ENCODE assay signal across 15 cellular contexts in the genomic region with DNA sequence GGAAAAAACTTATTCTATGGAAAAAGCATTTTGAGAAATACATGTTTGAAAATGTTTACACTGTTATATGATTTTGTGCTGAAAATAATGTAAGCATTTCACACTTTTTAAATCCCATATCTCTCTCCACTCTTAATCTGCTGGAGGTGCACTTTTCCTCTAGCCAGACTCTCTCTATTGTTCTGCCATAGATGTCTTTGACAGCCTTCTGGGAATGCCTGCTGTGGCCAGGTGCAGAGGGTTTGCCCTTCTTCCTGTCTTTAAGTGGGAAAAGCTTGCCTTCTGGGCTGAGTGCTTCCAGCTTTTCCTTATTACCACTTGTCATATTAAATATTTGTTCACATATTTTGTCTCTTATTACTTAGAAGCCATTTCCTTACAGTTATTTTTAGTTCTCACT.
"Had no signal": no experiment of that assay in that cellular context is flagged by ENCODE, and none has a peak within 500 bp of the region (broad histone marks: within the 10 kb centered on the region; RNA-seq: fewer than 3 reads in every experiment).

No MANE protein-coding gene starts in this region.

- ATAC-seq: activated CD8-positive, alpha-beta T cell treated with anti-CD3 and anti-CD28 coated beads, Interleukin-2, amount 10 ng/mL, durations not matched to agents 7 days and 5 days; heart right ventricle; stimulated activated naive CD8-positive, alpha-beta T cell treated with anti-CD3 and anti-CD28 coated beads, Interleukin-15, Interleukin-2, amounts not matched to agents 100 U/mL and 50 U/mL, for 24 hours had no signal

- FAIRE-seq: frontal cortex had no signal

- H3K27me3 ChIP-seq: breast epithelium, heart right ventricle, suprapubic skin had no signal

- H3K36me3 Mint-ChIP-seq: activated naive CD8-positive, alpha-beta T cell treated with anti-CD3 and anti-CD28 coated beads, Interleukin-2, amount 10 ng/mL, durations not matched to agents 7 days and 5 days; type B pancreatic cell had no signal

- H3K79me2 ChIP-seq: parathyroid adenoma had no signal

- H2AFZ ChIP-seq: parathyroid adenoma had no signal

- H3K4me1 Mint-ChIP-seq: activated naive CD8-positive, alpha-beta T cell treated with anti-CD3 and anti-CD28 coated beads, Interleukin-2, amount 10 ng/mL, durations not matched to agents 7 days and 5 days had no signal

- H3K4me1 ChIP-seq: breast epithelium, heart right ventricle, parathyroid adenoma, suprapubic skin had no signal

- DNase-seq: activated CD4-positive, alpha-beta T cell treated with anti-CD3 and anti-CD28 coated beads for 48 hours; activated CD8-positive, alpha-beta memory T cell treated with anti-CD3 and anti-CD28 coated beads, Interleukin-2, amount 50 U/mL, for 48 hours; activated CD8-positive, alpha-beta T cell treated with anti-CD3 and anti-CD28 coated beads, Interleukin-2, amount 10 ng/mL, durations not matched to agents 7 days and 5 days; activated naive CD8-positive, alpha-beta T cell treated with anti-CD3 and anti-CD28 coated beads, Interleukin-2, amount 10 ng/mL, durations not matched to agents 7 days and 5 days; anterior cingulate cortex; heart right ventricle; retina; stimulated activated CD4-positive, alpha-beta T cell treated with anti-CD3 and anti-CD28 coated beads, Interleukin-4, amount 100 ng/mL, for 1 hour; stimulated activated CD8-positive, alpha-beta memory T cell treated with anti-CD3 and anti-CD28 coated beads, Interleukin-4, amount 100 ng/mL, for 48 hours; stimulated activated naive CD8-positive, alpha-beta T cell treated with anti-CD3 and anti-CD28 coated beads, Interleukin-15, Interleukin-2, amounts not matched to agents 100 U/mL and 50 U/mL, for 24 hours had no signal

- H3K27me3 Mint-ChIP-seq: activated naive CD8-positive, alpha-beta T cell treated with anti-CD3 and anti-CD28 coated beads, Interleukin-2, amount 10 ng/mL, durations not matched to agents 7 days and 5 days; type B pancreatic cell had no signal

- H3K36me3 ChIP-seq: breast epithelium, heart right ventricle, suprapubic skin had no signal

- H3K9me3 ChIP-seq: suprapubic skin had no signal

- H3K27ac ChIP-seq: breast epithelium, heart right ventricle, parathyroid adenoma, suprapubic skin had no signal

- H3K9me3 Mint-ChIP-seq: activated naive CD8-positive, alpha-beta T cell treated with anti-CD3 and anti-CD28 coated beads, Interleukin-2, amount 10 ng/mL, durations not matched to agents 7 days and 5 days had no signal

- H3K27ac Mint-ChIP-seq: activated CD8-positive, alpha-beta T cell treated with anti-CD3 and anti-CD28 coated beads, Interleukin-2, amount 10 ng/mL, durations not matched to agents 7 days and 5 days; activated naive CD8-positive, alpha-beta T cell treated with anti-CD3 and anti-CD28 coated beads, Interleukin-2, amount 10 ng/mL, durations not matched to agents 7 days and 5 days; type B pancreatic cell had no signal

- H3K9ac ChIP-seq: parathyroid adenoma had no signal

- H3K4me3 ChIP-seq: breast epithelium, heart right ventricle, suprapubic skin had no signal

- H3K4me3 Mint-ChIP-seq: activated CD8-positive, alpha-beta T cell treated with anti-CD3 and anti-CD28 coated beads, Interleukin-2, amount 10 ng/mL, durations not matched to agents 7 days and 5 days; activated naive CD8-positive, alpha-beta T cell treated with anti-CD3 and anti-CD28 coated beads, Interleukin-2, amount 10 ng/mL, durations not matched to agents 7 days and 5 days; type B pancreatic cell had no signal
